1 cellular context compared by ENCODE assay signal in genomic region chr2:96897491-96898134, GRCh38.
TF ChIP-seq lines count a peak whose summit lies in the region.

No MANE protein-coding gene starts in this region.

TF ChIP-seq in HepG2, 621 proteins besides CTCF, POLR2A, EP300 and RAD21:
- TF ChIP-seq ZNF12 (CRISPR knock-in tag; IDR thresholded peaks at IDR 0.05), result no peak
- no peak for TF ChIP-seq TFE3 (CRISPR knock-in tag; IDR thresholded peaks at IDR 0.05)
- no peak for TF ChIP-seq THAP8 (CRISPR knock-in tag; IDR thresholded peaks at IDR 0.05; ENCODE audit: borderline replicate concordance)
- TF ChIP-seq FOXP4 (CRISPR knock-in tag; IDR thresholded peaks at IDR 0.05), result no peak
- TF ChIP-seq XBP1 (CRISPR knock-in tag; IDR thresholded peaks at IDR 0.05), result no peak
- TF ChIP-seq ZSCAN30 (CRISPR knock-in tag; IDR thresholded peaks at IDR 0.05), result no peak
- TF ChIP-seq ZNF749 (CRISPR knock-in tag; IDR thresholded peaks at IDR 0.05; ENCODE audit: borderline replicate concordance), result no peak
- no peak for TF ChIP-seq JUND (CRISPR knock-in tag; IDR thresholded peaks at IDR 0.05)
- TF ChIP-seq SCMH1 (CRISPR knock-in tag; IDR thresholded peaks at IDR 0.05; ENCODE audit: borderline replicate concordance), result no peak
